In genomic region chr2:40284797-40285196, GRCh38 we compare ENCODE assay signal across 22 cellular contexts.
DNase-seq lines count a peak whose midpoint lies in the region; FAIRE-seq and TF ChIP-seq lines count a peak whose summit lies in the region.
"Had no signal": no experiment of that assay in that cellular context is flagged by ENCODE, and none has a peak within 500 bp of the region (broad histone marks: within the 10 kb centered on the region; RNA-seq: fewer than 3 reads in every experiment).

No MANE protein-coding gene starts in this region.

- no peaks in the 10 kb centered on the region for H3K36me3 ChIP-seq in GM06990 (ENCODE audit: control insufficient read depth, insufficient read depth, low read length)
- H3K36me3 ChIP-seq in astrocyte (ENCODE audit: insufficient read depth, low read length), result no peaks in the 10 kb centered on the region
- H3K36me3 ChIP-seq in MG63, result no peaks in the 10 kb centered on the region
- H3K36me3 ChIP-seq: upper lobe of left lung had no signal

- no peak overlapping the region for H3K4me3 ChIP-seq in AG10803 (ENCODE audit: low read length)
- no peak overlapping the region for H3K4me3 ChIP-seq in GM06990 (replicated peaks; ENCODE audit: low read depth, low read length)
- no peak overlapping the region for H3K4me3 ChIP-seq in astrocyte (ENCODE audit: insufficient read depth, low read depth, low read length)
- no peak overlapping the region for H3K4me3 ChIP-seq in MG63
- H3K4me3 ChIP-seq: dorsolateral prefrontal cortex, lung, skin epidermis, upper lobe of left lung had no signal

- H3K27ac Mint-ChIP-seq in astrocyte (ENCODE audit: unreplicated experiment), result no peak overlapping the region
- no peak overlapping the region for H3K27ac Mint-ChIP-seq in endothelial cell (ENCODE audit: unreplicated experiment)
- H3K27ac Mint-ChIP-seq: activated CD8-positive, alpha-beta T cell treated with anti-CD3 and anti-CD28 coated beads, Interleukin-2, amount 10 ng/mL, durations not matched to agents 7 days and 5 days; activated T-helper 2 cell treated with anti-CD3 and anti-CD28 coated beads, Interferon-gamma antibody, Interleukin-2, Interleukin-4, amounts not matched to agents 10 μg/mL and 5 μg/mL and 100 μg/mL, durations not matched to agents 14 hours and 24 hours and 36 hours; stimulated activated naive B cell treated with anti-CD40 and anti-IgM and Interleukin-4, amounts not matched to agents 10 μg/mL and 1 μg/mL and 100 μg/mL, for 72 hours had no signal

- H3K36me3 Mint-ChIP-seq in astrocyte (ENCODE audit: low read depth, unreplicated experiment) (no peaks in the 10 kb centered on the region), endothelial cell (ENCODE audit: low read depth, unreplicated experiment) (no peaks in the 10 kb centered on the region)
- H3K36me3 Mint-ChIP-seq: stimulated activated naive B cell treated with anti-CD40 and anti-IgM and Interleukin-4, amounts not matched to agents 10 μg/mL and 1 μg/mL and 100 μg/mL, for 72 hours had no signal

- no peaks in the 10 kb centered on the region for H3K79me2 ChIP-seq in astrocyte (ENCODE audit: insufficient read depth, low read length)

- peaks cover 53% of the 10 kb centered on the region for H3K4me1 Mint-ChIP-seq in astrocyte (ENCODE audit: low read depth, unreplicated experiment)
- peaks cover 3% of the 10 kb centered on the region for H3K4me1 Mint-ChIP-seq in endothelial cell (ENCODE audit: unreplicated experiment)

- H3K27me3 ChIP-seq in GM06990 (replicated peaks; ENCODE audit: control insufficient read depth, insufficient read depth, low read length), result no peaks in the 10 kb centered on the region
- H3K27me3 ChIP-seq in astrocyte (ENCODE audit: insufficient read depth, low read length), result no peaks in the 10 kb centered on the region
- H3K27me3 ChIP-seq in MG63, result no peaks in the 10 kb centered on the region
- H3K27me3 ChIP-seq: foreskin keratinocyte, upper lobe of left lung had no signal

- no peaks in the 10 kb centered on the region for H4K20me1 ChIP-seq in astrocyte (ENCODE audit: insufficient read depth, low read length)

- no peak overlapping the region for H3K4me2 ChIP-seq in astrocyte (ENCODE audit: low read length)

- H3K9me3 Mint-ChIP-seq in astrocyte (ENCODE audit: unreplicated experiment) (no peaks in the 10 kb centered on the region), endothelial cell (ENCODE audit: unreplicated experiment) (no peaks in the 10 kb centered on the region)
- H3K9me3 Mint-ChIP-seq: activated T-helper 2 cell treated with anti-CD3 and anti-CD28 coated beads, Interferon-gamma antibody, Interleukin-2, Interleukin-4, amounts not matched to agents 10 μg/mL and 5 μg/mL and 100 μg/mL, durations not matched to agents 14 hours and 24 hours and 36 hours; stimulated activated naive B cell treated with anti-CD40 and anti-IgM and Interleukin-4, amounts not matched to agents 10 μg/mL and 1 μg/mL and 100 μg/mL, for 72 hours had no signal

- no peak overlapping the region for H3K9ac ChIP-seq in astrocyte (ENCODE audit: low read length)

- no peak; the same call in 1 of the 2 replicates for TF ChIP-seq CTCF in AG10803 (conservative IDR thresholded peaks at IDR 0.05; ENCODE audit: low read length)
- peak; percentile 1 for TF ChIP-seq CTCF in GM06990 (IDR thresholded peaks at IDR 0.05; ENCODE audit: insufficient read depth, low read length, poor library complexity, severe bottlenecking)
- TF ChIP-seq CTCF in astrocyte (IDR thresholded peaks at IDR 0.05; ENCODE audit: insufficient read depth, low read depth, low read length), result no peak
- no peak for TF ChIP-seq CTCF in endothelial cell (IDR thresholded peaks at IDR 0.05; ENCODE audit: unreplicated experiment)

- peak; percentile 27 for DNase-seq in AG10803 (ENCODE audit: low read depth)
- no peak for DNase-seq in GM06990 (ENCODE audit: extremely low read depth, insufficient read length)
- DNase-seq in astrocyte (ENCODE audit: low read depth), result no peak
- peak; percentile 30 for DNase-seq in medulla oblongata (ENCODE audit: extremely low spot score)
- no peak for DNase-seq in NCI-H69 (lab: John Stamatoyannopoulos, UW)
- DNase-seq in MG63, result no peak
- DNase-seq in endothelial cell (ENCODE audit: low spot score), result no peak
- DNase-seq in activated gamma-delta T cell treated with Interleukin-2 at 50 U/mL for 16 hours, result no peak
- DNase-seq: activated CD8-positive, alpha-beta T cell treated with anti-CD3 and anti-CD28 coated beads, Interleukin-2, amount 10 ng/mL, durations not matched to agents 7 days and 5 days; amygdala; C1 segment of cervical spinal cord; DMS79; dorsolateral prefrontal cortex; foreskin keratinocyte; stimulated activated naive B cell treated with anti-CD40 and anti-IgM and Interleukin-4, amounts not matched to agents 10 μg/mL and 1 μg/mL and 100 μg/mL, for 72 hours; upper lobe of left lung had no signal

- FAIRE-seq in astrocyte (lab: Jason Lieb, UNC), result peak; percentile 55
- FAIRE-seq: H1, HepG2 had no signal

- no peaks in the 10 kb centered on the region for H3K27me3 Mint-ChIP-seq in astrocyte (ENCODE audit: low read depth, unreplicated experiment)
- no peaks in the 10 kb centered on the region for H3K27me3 Mint-ChIP-seq in endothelial cell (ENCODE audit: unreplicated experiment)
- H3K27me3 Mint-ChIP-seq: stimulated activated naive B cell treated with anti-CD40 and anti-IgM and Interleukin-4, amounts not matched to agents 10 μg/mL and 1 μg/mL and 100 μg/mL, for 72 hours had no signal

- H3K9me3 ChIP-seq in astrocyte (ENCODE audit: insufficient read depth, low read depth, low read length) (no peaks in the 10 kb centered on the region), MG63 (no peaks in the 10 kb centered on the region)
- H3K9me3 ChIP-seq: upper lobe of left lung had no signal

- no peak overlapping the region for H2AFZ ChIP-seq in astrocyte (ENCODE audit: low read depth, low read length)

- peaks cover 17% of the 10 kb centered on the region for H3K4me1 ChIP-seq in astrocyte (ENCODE audit: insufficient read depth, low read length)

- H3K27ac ChIP-seq in astrocyte (ENCODE audit: low read depth, low read length), result no peak overlapping the region
- H3K27ac ChIP-seq: foreskin keratinocyte, skin epidermis, upper lobe of left lung, VCaP had no signal

- H3K4me3 Mint-ChIP-seq in astrocyte (ENCODE audit: unreplicated experiment), result no peak overlapping the region
- no peak overlapping the region for H3K4me3 Mint-ChIP-seq in endothelial cell (ENCODE audit: unreplicated experiment)
- H3K4me3 Mint-ChIP-seq: activated CD8-positive, alpha-beta T cell treated with anti-CD3 and anti-CD28 coated beads, Interleukin-2, amount 10 ng/mL, durations not matched to agents 7 days and 5 days; stimulated activated naive B cell treated with anti-CD40 and anti-IgM and Interleukin-4, amounts not matched to agents 10 μg/mL and 1 μg/mL and 100 μg/mL, for 72 hours had no signal

Comparison
In these comparisons a context has a peak if more than half of its experiments do, and no peak if none do; other contexts are left out.
1. DNase-seq: peak in AG10803 (single experiment) and medulla oblongata (single experiment); none in GM06990 (single experiment), astrocyte (single experiment), NCI-H69 (single experiment), MG63 (single experiment), endothelial cell (single experiment) and activated gamma-delta T cell treated with Interleukin-2 at 50 U/mL for 16 hours (single experiment).